15 cellular contexts compared by ENCODE assay signal in the genomic region with DNA sequence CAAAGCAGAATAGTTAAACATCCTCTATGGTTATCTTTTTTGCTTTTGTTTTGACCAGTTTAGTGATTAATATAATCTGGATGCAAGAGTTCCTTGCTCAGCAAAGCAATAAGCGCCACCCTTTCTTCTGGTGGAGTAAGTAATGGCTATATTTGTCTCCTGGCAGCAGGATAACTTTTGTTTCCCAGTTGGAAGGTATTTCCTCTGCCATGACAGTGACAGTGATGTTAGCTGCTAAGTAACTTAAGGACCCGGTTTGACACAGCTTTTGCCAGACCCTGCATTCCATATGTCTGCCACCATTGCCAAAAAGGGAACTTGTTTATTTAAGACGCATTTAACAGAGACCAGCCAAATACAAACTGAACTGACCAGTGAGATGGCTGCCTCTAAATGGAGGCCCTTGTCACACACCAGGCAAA.
DNase-seq lines count a peak whose midpoint lies in the region; ATAC-seq and TF ChIP-seq lines count a peak whose summit lies in the region.
"Had no signal": no experiment of that assay in that cellular context is flagged by ENCODE, and none has a peak within 500 bp of the region (broad histone marks: within the 10 kb centered on the region; RNA-seq: fewer than 3 reads in every experiment).

No MANE protein-coding gene starts in this region.

- H3K9me3 ChIP-seq in right cardiac atrium (ENCODE audit: control insufficient read depth, low read length) (no peaks in the 10 kb centered on the region), neuronal stem cell (replicated peaks in 1 of 2; ENCODE audit: control insufficient read depth in 2 of 2, insufficient read depth in 1 of 2, low read depth in 1 of 2, low read length in 2 of 2) (no peaks in the 10 kb centered on the region)
- H3K9me3 ChIP-seq: BLaER1 treated with 17β-estradiol and CSF1 and Interleukin-3, amounts not matched to agents 10 nM and 100 nM; uterus had no signal

- no peak overlapping the region for H3K4me3 ChIP-seq in GM23338
- no peak overlapping the region for H3K4me3 ChIP-seq in right cardiac atrium (ENCODE audit: low read length)
- H3K4me3 ChIP-seq in neuronal stem cell (ENCODE audit: low read length in 2 of 2), result no peak overlapping the region
- H3K4me3 ChIP-seq: BLaER1 treated with 17β-estradiol and CSF1 and Interleukin-3, amounts not matched to agents 10 nM and 100 nM; GM12878; hepatocyte; uterus had no signal

- ATAC-seq in GM23338 (peak; percentile 32; the same call in 1 of the 3 replicates), right cardiac atrium (peak; percentile 87 to 88), GM18867 (IDR thresholded peaks at IDR 0.05; ENCODE audit: unreplicated experiment) (no peak)
- ATAC-seq in stimulated activated naive CD8-positive, alpha-beta T cell treated with anti-CD3 and anti-CD28 coated beads, Interleukin-15, Interleukin-2, amounts not matched to agents 100 U/mL and 50 U/mL, for 24 hours, result no peak
- no peak for ATAC-seq in stimulated activated naive B cell treated with anti-CD40 and anti-IgM and Interleukin-4, amounts not matched to agents 10 μg/mL and 1 μg/mL and 100 μg/mL, for 72 hours (replicated peaks)
- ATAC-seq: GM12878 had no signal

- DNase-seq in GM23338 (ENCODE audit: low spot score) (peak; percentile 28), dermis blood vessel endothelial cell (peak; percentile 62), right cardiac atrium (no peak), neuronal stem cell (ENCODE audit: low spot score) (no peak)
- DNase-seq in stimulated activated naive CD8-positive, alpha-beta T cell treated with anti-CD3 and anti-CD28 coated beads, Interleukin-15, Interleukin-2, amounts not matched to agents 100 U/mL and 50 U/mL, for 24 hours, result no peak
- DNase-seq in activated naive CD4-positive, alpha-beta T cell treated with anti-CD3 and anti-CD28 coated beads, Interleukin-2, amount 10 ng/mL, durations not matched to agents 7 days and 5 days, result no peak
- DNase-seq in stimulated activated naive B cell treated with anti-CD40 and anti-IgM and Interleukin-4, amounts not matched to agents 10 μg/mL and 1 μg/mL and 100 μg/mL, for 72 hours, result no peak
- DNase-seq: activated gamma-delta T cell treated with Interleukin-2 at 50 U/mL for 16 hours; stimulated activated CD4-positive, alpha-beta T cell treated with anti-CD3 and anti-CD28 coated beads, Interleukin-2, amount 100 ng/mL, for 48 hours; uterus had no signal

- intact Hi-C loops in right cardiac atrium (cut with DNase I), result no loop called here

- H3K27me3 ChIP-seq in GM23338 (ENCODE audit: insufficient read depth), result no peaks in the 10 kb centered on the region
- no peaks in the 10 kb centered on the region for H3K27me3 ChIP-seq in right cardiac atrium (ENCODE audit: control insufficient read depth, insufficient read depth)
- H3K27me3 ChIP-seq in neuronal stem cell (ENCODE audit: control insufficient read depth in 3 of 3, insufficient read depth in 3 of 3, low read depth in 1 of 3, low read length in 3 of 3), result no peaks in the 10 kb centered on the region
- H3K27me3 ChIP-seq: BLaER1 treated with 17β-estradiol and CSF1 and Interleukin-3, amounts not matched to agents 10 nM and 100 nM; hepatocyte; uterus had no signal

- no peaks in the 10 kb centered on the region for H3K9me2 ChIP-seq in GM23338 (ENCODE audit: insufficient read depth)

- no peak overlapping the region for H4K8ac ChIP-seq in neuronal stem cell (ENCODE audit: low read depth, low read length)

- CTCF ChIA-PET in activated naive CD4-positive, alpha-beta T cell treated with anti-CD3 and anti-CD28 coated beads, Interleukin-2, amount 10 ng/mL, durations not matched to agents 7 days and 5 days (lab: Charles Lee), result no interaction called here

- no peak overlapping the region for H3K4me3 Mint-ChIP-seq in GM23338
- no peak overlapping the region for H3K4me3 Mint-ChIP-seq in activated naive CD4-positive, alpha-beta T cell treated with anti-CD3 and anti-CD28 coated beads, Interleukin-2, amount 10 ng/mL, durations not matched to agents 7 days and 5 days
- no peak overlapping the region for H3K4me3 Mint-ChIP-seq in stimulated activated naive B cell treated with anti-CD40 and anti-IgM and Interleukin-4, amounts not matched to agents 10 μg/mL and 1 μg/mL and 100 μg/mL, for 72 hours
- H3K4me3 Mint-ChIP-seq: memory B cell had no signal

- H3K79me1 ChIP-seq in neuronal stem cell (ENCODE audit: low read depth, low read length), result no peaks in the 10 kb centered on the region

- peak overlapping the region; percentile 61 for H3K27ac Mint-ChIP-seq in GM23338
- H3K27ac Mint-ChIP-seq in activated naive CD4-positive, alpha-beta T cell treated with anti-CD3 and anti-CD28 coated beads, Interleukin-2, amount 10 ng/mL, durations not matched to agents 7 days and 5 days, result no peak overlapping the region
- H3K27ac Mint-ChIP-seq in stimulated activated naive B cell treated with anti-CD40 and anti-IgM and Interleukin-4, amounts not matched to agents 10 μg/mL and 1 μg/mL and 100 μg/mL, for 72 hours, result no peak overlapping the region
- H3K27ac Mint-ChIP-seq: memory B cell had no signal

- no peak overlapping the region for H2AK5ac ChIP-seq in neuronal stem cell (ENCODE audit: low read depth, low read length)

- no peak for TF ChIP-seq CTCF in GM23338 (conservative IDR thresholded peaks at IDR 0.05; ENCODE audit: low read depth in 2 of 2)

- H3K14ac ChIP-seq in neuronal stem cell (ENCODE audit: low read length), result no peak overlapping the region

- H3K27ac ChIP-seq in GM23338 (ENCODE audit: low read depth) (no peak overlapping the region), right cardiac atrium (ENCODE audit: low read length) (peak overlapping the region; percentile 93), neuronal stem cell (replicated peaks; ENCODE audit: low read length) (no peak overlapping the region)
- H3K27ac ChIP-seq: BLaER1 treated with 17β-estradiol and CSF1 and Interleukin-3, amounts not matched to agents 10 nM and 100 nM; hepatocyte had no signal

- H2AFZ ChIP-seq in GM23338 (no peak overlapping the region), neuronal stem cell (ENCODE audit: low read length) (peak overlapping the region; percentile 42)
- H2AFZ ChIP-seq: hepatocyte had no signal

- no peak overlapping the region for H4K91ac ChIP-seq in neuronal stem cell (ENCODE audit: low read depth, low read length, poor library complexity)

- no peak overlapping the region for H2BK5ac ChIP-seq in neuronal stem cell (ENCODE audit: low read length)

- H3K9ac ChIP-seq in neuronal stem cell (ENCODE audit: low read depth, low read length, poor library complexity), result no peak overlapping the region
- H3K9ac ChIP-seq: BLaER1 treated with 17β-estradiol and CSF1 and Interleukin-3, amounts not matched to agents 10 nM and 100 nM had no signal

- H3K79me2 ChIP-seq in GM23338 (replicated peaks; ENCODE audit: insufficient read depth), result no peaks in the 10 kb centered on the region
- H3K79me2 ChIP-seq: hepatocyte had no signal

- H3K4me1 ChIP-seq in GM23338 (ENCODE audit: insufficient read depth), result no peaks in the 10 kb centered on the region; the same call in 1 of the 2 replicates
- H3K4me1 ChIP-seq in right cardiac atrium (ENCODE audit: control insufficient read depth, insufficient read depth, low read length), result peaks cover 2% of the 10 kb centered on the region
- peaks cover 5 to 28% of the 10 kb centered on the region in 2 donors for H3K4me1 ChIP-seq in neuronal stem cell (ENCODE audit: control insufficient read depth in 2 of 2, insufficient read depth in 1 of 2, low read depth in 1 of 2, low read length in 2 of 2)
- H3K4me1 ChIP-seq: BLaER1 treated with 17β-estradiol and CSF1 and Interleukin-3, amounts not matched to agents 10 nM and 100 nM; uterus had no signal

- no peak overlapping the region for H2BK12ac ChIP-seq in neuronal stem cell (ENCODE audit: low read length)

- no peak overlapping the region for H2BK120ac ChIP-seq in neuronal stem cell (ENCODE audit: low read depth, low read length)

- 18% methylated on average over 3 of the region's 3 CpGs for WGBS in right cardiac atrium
- WGBS in neuronal stem cell (ENCODE audit: extremely low coverage in 2 of 2, insufficient read length in 2 of 2, insufficient replicate concordance in 1 of 2), 2 donors, result no CpG with 5 or more reads among the region's 3 CpGs

- H3K4me2 ChIP-seq in GM23338, result no peak overlapping the region
- no peak overlapping the region for H3K4me2 ChIP-seq in neuronal stem cell (ENCODE audit: insufficient read depth, low read length, poor library complexity, severe bottlenecking)
- H3K4me2 ChIP-seq: BLaER1 treated with 17β-estradiol and CSF1 and Interleukin-3, amounts not matched to agents 10 nM and 100 nM; hepatocyte had no signal

- no peaks in the 10 kb centered on the region for H3F3A ChIP-seq in GM23338 (replicated peaks; ENCODE audit: low read depth)

- peaks cover 1% of the 10 kb centered on the region for H3K27me3 Mint-ChIP-seq in GM23338 (ENCODE audit: insufficient read depth, low read depth, poor library complexity)
- H3K27me3 Mint-ChIP-seq in activated naive CD4-positive, alpha-beta T cell treated with anti-CD3 and anti-CD28 coated beads, Interleukin-2, amount 10 ng/mL, durations not matched to agents 7 days and 5 days, result no peaks in the 10 kb centered on the region
- no peaks in the 10 kb centered on the region for H3K27me3 Mint-ChIP-seq in stimulated activated naive B cell treated with anti-CD40 and anti-IgM and Interleukin-4, amounts not matched to agents 10 μg/mL and 1 μg/mL and 100 μg/mL, for 72 hours
- H3K27me3 Mint-ChIP-seq: memory B cell had no signal

- peaks cover 23% of the 10 kb centered on the region for H3K4me1 Mint-ChIP-seq in GM23338
- no peaks in the 10 kb centered on the region for H3K4me1 Mint-ChIP-seq in activated naive CD4-positive, alpha-beta T cell treated with anti-CD3 and anti-CD28 coated beads, Interleukin-2, amount 10 ng/mL, durations not matched to agents 7 days and 5 days
- peaks cover 5 to 14% of the 10 kb centered on the region in 2 donors for H3K4me1 Mint-ChIP-seq in stimulated activated naive B cell treated with anti-CD40 and anti-IgM and Interleukin-4, amounts not matched to agents 10 μg/mL and 1 μg/mL and 100 μg/mL, for 72 hours
- H3K4me1 Mint-ChIP-seq: memory B cell had no signal

- H3K36me3 ChIP-seq in GM23338 (ENCODE audit: insufficient read depth), result 0 out of 2 replicates have a peak, but pooled peaks cover 5% of the 10 kb centered on the region
- peaks cover 2 to 21% of the 10 kb centered on the region in 2 donors for H3K36me3 ChIP-seq in neuronal stem cell (replicated peaks in 1 of 2; ENCODE audit: control insufficient read depth in 2 of 2, insufficient read depth in 2 of 2, low read length in 2 of 2)
- H3K36me3 ChIP-seq: uterus had no signal

- no peak overlapping the region for H3K23ac ChIP-seq in neuronal stem cell (ENCODE audit: low read depth, low read length, poor library complexity)

- H3K9me3 Mint-ChIP-seq in GM23338, result peaks cover 5% of the 10 kb centered on the region; the same call in 2 of the 3 replicates
- no peaks in the 10 kb centered on the region for H3K9me3 Mint-ChIP-seq in activated naive CD4-positive, alpha-beta T cell treated with anti-CD3 and anti-CD28 coated beads, Interleukin-2, amount 10 ng/mL, durations not matched to agents 7 days and 5 days
- no peaks in the 10 kb centered on the region for H3K9me3 Mint-ChIP-seq in stimulated activated naive B cell treated with anti-CD40 and anti-IgM and Interleukin-4, amounts not matched to agents 10 μg/mL and 1 μg/mL and 100 μg/mL, for 72 hours
- H3K9me3 Mint-ChIP-seq: memory B cell had no signal

- H3K36me3 Mint-ChIP-seq in GM23338 (ENCODE audit: low read depth), result peaks cover 33% of the 10 kb centered on the region
- no peaks in the 10 kb centered on the region for H3K36me3 Mint-ChIP-seq in activated naive CD4-positive, alpha-beta T cell treated with anti-CD3 and anti-CD28 coated beads, Interleukin-2, amount 10 ng/mL, durations not matched to agents 7 days and 5 days
- no peaks in the 10 kb centered on the region for H3K36me3 Mint-ChIP-seq in stimulated activated naive B cell treated with anti-CD40 and anti-IgM and Interleukin-4, amounts not matched to agents 10 μg/mL and 1 μg/mL and 100 μg/mL, for 72 hours
- H3K36me3 Mint-ChIP-seq: memory B cell had no signal

- H3K18ac ChIP-seq in neuronal stem cell (ENCODE audit: low read length), result no peak overlapping the region

- H4K20me1 ChIP-seq in GM23338 (replicated peaks; ENCODE audit: insufficient read depth), result no peaks in the 10 kb centered on the region
- H4K20me1 ChIP-seq: BLaER1 treated with 17β-estradiol and CSF1 and Interleukin-3, amounts not matched to agents 10 nM and 100 nM had no signal

- H2BK15ac ChIP-seq in neuronal stem cell (ENCODE audit: low read length), result no peak overlapping the region

- no peak overlapping the region for H3K4ac ChIP-seq in neuronal stem cell (ENCODE audit: low read length)

Comparison
In these comparisons a context has a peak if more than half of its experiments do, and no peak if none do; other contexts are left out.
1. ATAC-seq: peak in GM23338 (single experiment) and right cardiac atrium (2 of 2); none in stimulated activated naive CD8-positive, alpha-beta T cell treated with anti-CD3 and anti-CD28 coated beads, Interleukin-15, Interleukin-2, amounts not matched to agents 100 U/mL and 50 U/mL, for 24 hours (single experiment), GM18867 (single experiment) and stimulated activated naive B cell treated with anti-CD40 and anti-IgM and Interleukin-4, amounts not matched to agents 10 μg/mL and 1 μg/mL and 100 μg/mL, for 72 hours (0 of 2).
2. DNase-seq: peak in GM23338 (single experiment) and dermis blood vessel endothelial cell (single experiment); none in right cardiac atrium (0 of 3), neuronal stem cell (single experiment), stimulated activated naive CD8-positive, alpha-beta T cell treated with anti-CD3 and anti-CD28 coated beads, Interleukin-15, Interleukin-2, amounts not matched to agents 100 U/mL and 50 U/mL, for 24 hours (single experiment), activated naive CD4-positive, alpha-beta T cell treated with anti-CD3 and anti-CD28 coated beads, Interleukin-2, amount 10 ng/mL, durations not matched to agents 7 days and 5 days (single experiment) and stimulated activated naive B cell treated with anti-CD40 and anti-IgM and Interleukin-4, amounts not matched to agents 10 μg/mL and 1 μg/mL and 100 μg/mL, for 72 hours (single experiment).